9 cellular contexts compared by ENCODE assay signal in genomic region chr1:174204697-174205308, GRCh38. TPM values are rescaled to one million over a fixed set of nuclear protein-coding genes. Genes with fewer than 3 reads are reported as not detected.
DNase-seq lines count a peak whose midpoint lies in the region; ATAC-seq and TF ChIP-seq lines count a peak whose summit lies in the region.
"Had no signal": no experiment of that assay in that cellular context is flagged by ENCODE, and none has a peak within 500 bp of the region (broad histone marks: within the 10 kb centered on the region; RNA-seq: fewer than 3 reads in every experiment).

No MANE protein-coding gene starts in this region.

- H3K4me3 ChIP-seq in GM12865 (ENCODE audit: low read depth, low read length) = peak overlapping the region; percentile 35
- no peak overlapping the region for H3K4me3 ChIP-seq in WERI-Rb-1 (ENCODE audit: low read depth, low read length)

- H3K27ac Mint-ChIP-seq in T-helper 17 cell (peak overlapping the region; percentile 74), immature natural killer cell (peak overlapping the region; percentile 12 to 92 (median 57))

- peak overlapping the region; percentile 76 for H3K4me3 Mint-ChIP-seq in T-helper 17 cell
- H3K4me3 Mint-ChIP-seq in immature natural killer cell = peak overlapping the region in 4 of 5 donors; percentile 12 to 61 (median 36)

- DNase-seq in GM12865 (ENCODE audit: low read depth) (peak; percentile 75), T-helper 17 cell (no peak), immature natural killer cell (peak in 1 of 3 donors; percentile 13), NCI-H2196 (lab: John Stamatoyannopoulos, UW; ENCODE audit: unreplicated experiment) (no peak), WERI-Rb-1 (no peak)
- DNase-seq: NCI-H1092 treated with DMSO at 0.1 percent for 48 hours, occipital lobe had no signal

- H3K4me1 Mint-ChIP-seq in T-helper 17 cell (peaks cover 44% of the 10 kb centered on the region), immature natural killer cell (peaks cover 53 to 79% of the 10 kb centered on the region in 2 donors)

- H3K27me3 Mint-ChIP-seq in T-helper 17 cell (no peaks in the 10 kb centered on the region), immature natural killer cell (ENCODE audit: low read depth in 3 of 3) (no peaks in the 10 kb centered on the region)

- no peaks in the 10 kb centered on the region for H3K9me3 ChIP-seq in T-helper 17 cell (ENCODE audit: control insufficient read depth, low read length, poor library complexity, severe bottlenecking)
- H3K9me3 ChIP-seq in WERI-Rb-1 (ENCODE audit: severe bottlenecking) = no peaks in the 10 kb centered on the region

- ATAC-seq in HG02885 (IDR thresholded peaks at IDR 0.05; ENCODE audit: poor library complexity, unreplicated experiment) = peak; percentile 70
- ATAC-seq in T-helper 17 cell = peak; percentile 78
- ATAC-seq in HG03469 (IDR thresholded peaks at IDR 0.05; ENCODE audit: unreplicated experiment) = no peak

- H3K36me3 ChIP-seq in WERI-Rb-1 = no peaks in the 10 kb centered on the region

- TF ChIP-seq CTCF in GM12865 (IDR thresholded peaks at IDR 0.05; ENCODE audit: insufficient read depth, low read depth, low read length, missing control alignments) = no peak
- TF ChIP-seq CTCF in WERI-Rb-1 (IDR thresholded peaks at IDR 0.05; ENCODE audit: low read depth, low read length) = no peak

- H3K36me3 Mint-ChIP-seq in T-helper 17 cell (ENCODE audit: low read depth) (no peaks in the 10 kb centered on the region), immature natural killer cell (peaks cover 0 to 4% (median under 1%) of the 10 kb centered on the region in 3 donors)

- H3K9me3 Mint-ChIP-seq in immature natural killer cell = no peaks in the 10 kb centered on the region

- no peak overlapping the region for H3K27ac ChIP-seq in WERI-Rb-1

- H3K27me3 ChIP-seq in WERI-Rb-1 (ENCODE audit: insufficient read depth, low read depth, severe bottlenecking) = no peaks in the 10 kb centered on the region

RNA-seq across cellular contexts. Expression of gene RABGAP1L, which starts 45.5 kb away (rescaled TPM):
- total RNA-seq in T-helper 17 cell = 100 to 1,000 TPM; 112 to 120 TPM
- polyA plus RNA-seq in immature natural killer cell = 100 to 1,000 TPM in 1 of 3 donors, 10 to 100 TPM in 2; 80.2 to 114 (median 86.8) TPM
